18 cellular contexts compared by ENCODE assay signal in genomic region chr18:55464581-55464980, GRCh38.
"Had no signal": no experiment of that assay in that cellular context is flagged by ENCODE, and none has a peak within 500 bp of the region (broad histone marks: within the 10 kb centered on the region; RNA-seq: fewer than 3 reads in every experiment).

No MANE protein-coding gene starts in this region.

- H3K9me3 ChIP-seq: sigmoid colon, stomach had no signal

- H2AFZ ChIP-seq: neural progenitor cell had no signal

- DNase-seq: activated CD4-positive, alpha-beta T cell treated with anti-CD3 and anti-CD28 coated beads, Interleukin-2, amount 50 U/mL, for 48 hours; activated naive CD4-positive, alpha-beta T cell; activated naive CD8-positive, alpha-beta T cell treated with anti-CD3 and anti-CD28 coated beads for 36 hours; activated T-cell treated with anti-CD3 and anti-CD28 coated beads for 4 hours; amygdala; caudate nucleus; endodermal cell; glutamatergic neuron; sigmoid colon; stimulated activated CD4-positive, alpha-beta T cell treated with anti-CD3 and anti-CD28 coated beads, Interleukin-4, amount 100 ng/mL, for 24 hours; stomach; T-helper 2 cell had no signal

- H3K27ac ChIP-seq: epithelial cell of prostate, neural progenitor cell, sigmoid colon, stomach, VCaP had no signal

- H3K4me2 ChIP-seq: neural progenitor cell had no signal

- H3K4me3 ChIP-seq: neural progenitor cell, sigmoid colon, stomach had no signal

- H3K4me3 Mint-ChIP-seq: activated naive CD8-positive, alpha-beta T cell treated with anti-CD3 and anti-CD28 coated beads for 36 hours; endodermal cell; memory B cell; neural progenitor cell; stimulated activated effector memory CD8-positive, alpha-beta T cell treated with anti-CD3 and anti-CD28 coated beads, Interleukin-12 subunit alpha, Interleukin-12 subunit beta, amount 100 ng/mL, for 72 hours; type B pancreatic cell had no signal

- H3K4me1 ChIP-seq: sigmoid colon, stomach had no signal

- H3K36me3 Mint-ChIP-seq: activated naive CD8-positive, alpha-beta T cell treated with anti-CD3 and anti-CD28 coated beads for 36 hours; memory B cell; stimulated activated effector memory CD8-positive, alpha-beta T cell treated with anti-CD3 and anti-CD28 coated beads, Interleukin-12 subunit alpha, Interleukin-12 subunit beta, amount 100 ng/mL, for 72 hours had no signal

- ATAC-seq: stimulated activated effector memory CD8-positive, alpha-beta T cell treated with anti-CD3 and anti-CD28 coated beads, Interleukin-12 subunit alpha, Interleukin-12 subunit beta, amount 100 ng/mL, for 72 hours had no signal

- H3K9me3 Mint-ChIP-seq: activated naive CD8-positive, alpha-beta T cell treated with anti-CD3 and anti-CD28 coated beads for 36 hours; endodermal cell; memory B cell; neural progenitor cell; stimulated activated effector memory CD8-positive, alpha-beta T cell treated with anti-CD3 and anti-CD28 coated beads, Interleukin-12 subunit alpha, Interleukin-12 subunit beta, amount 100 ng/mL, for 72 hours; type B pancreatic cell had no signal

- H3K27ac Mint-ChIP-seq: activated naive CD8-positive, alpha-beta T cell treated with anti-CD3 and anti-CD28 coated beads for 36 hours; endodermal cell; memory B cell; neural progenitor cell; stimulated activated effector memory CD8-positive, alpha-beta T cell treated with anti-CD3 and anti-CD28 coated beads, Interleukin-12 subunit alpha, Interleukin-12 subunit beta, amount 100 ng/mL, for 72 hours; type B pancreatic cell had no signal

- H3K9ac ChIP-seq: neural progenitor cell had no signal

- H3K36me3 ChIP-seq: neural progenitor cell, stomach had no signal

- H3K27me3 ChIP-seq: neural progenitor cell, sigmoid colon, stomach had no signal

- H3K27me3 Mint-ChIP-seq: memory B cell, type B pancreatic cell had no signal

- H3K4me1 Mint-ChIP-seq: activated naive CD8-positive, alpha-beta T cell treated with anti-CD3 and anti-CD28 coated beads for 36 hours; stimulated activated effector memory CD8-positive, alpha-beta T cell treated with anti-CD3 and anti-CD28 coated beads, Interleukin-12 subunit alpha, Interleukin-12 subunit beta, amount 100 ng/mL, for 72 hours had no signal
